17 cellular contexts compared by ENCODE assay signal in the genomic region with DNA sequence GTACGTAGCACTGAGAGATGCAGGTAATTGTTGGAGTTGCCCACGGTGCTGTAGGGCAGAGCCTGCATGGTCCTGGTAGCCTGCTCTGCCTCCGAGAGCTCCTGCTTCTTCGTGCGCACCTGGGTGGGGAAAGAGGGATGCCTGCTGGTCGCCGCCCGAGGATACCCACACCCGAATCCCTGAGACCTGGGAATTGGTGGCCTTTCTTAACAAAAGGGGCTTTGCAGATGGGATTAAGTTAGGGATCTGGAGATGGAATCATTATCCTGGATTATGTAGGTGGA. TPM values are rescaled to one million over a fixed set of nuclear protein-coding genes. Genes with fewer than 3 reads are reported as not detected.
"Had no signal": no experiment of that assay in that cellular context is flagged by ENCODE, and none has a peak within 500 bp of the region (broad histone marks: within the 10 kb centered on the region; RNA-seq: fewer than 3 reads in every experiment).

No MANE protein-coding gene starts in this region.

- H3K4me1 ChIP-seq: breast epithelium, left ventricle myocardium inferior, psoas muscle had no signal

- H3K9me3 ChIP-seq: breast epithelium, esophagus muscularis mucosa, left ventricle myocardium inferior, psoas muscle, spleen had no signal

- H3K27ac ChIP-seq: esophagus muscularis mucosa, left ventricle myocardium inferior, psoas muscle, spleen had no signal

- H3K4me3 Mint-ChIP-seq: memory B cell had no signal

- H3K36me3 ChIP-seq: breast epithelium, left ventricle myocardium inferior, spleen had no signal

- H3K4me3 ChIP-seq: breast epithelium, esophagus muscularis mucosa, psoas muscle had no signal

- H3K36me3 Mint-ChIP-seq: activated naive CD8-positive, alpha-beta T cell; natural killer cell treated with Interleukin-12 subunit alpha and Interleukin-12 subunit beta and Interleukin-15 and Interleukin-18, amount 100 ng/mL, for 72 hours had no signal

- DNase-seq: activated CD4-positive, alpha-beta T cell treated with anti-CD3 and anti-CD28 coated beads, Interleukin-2, amount 50 U/mL, for 4 hours; activated CD4-positive, CD25-positive, alpha-beta regulatory T cell treated with anti-CD3 and anti-CD28 coated beads, Interleukin-2, amount 50 U/mL, for 72 hours; activated effector memory CD4-positive, alpha-beta T cell treated with Interleukin-2 at 50 U/mL for 16 hours; activated T-cell treated with anti-CD3 and anti-CD28 coated beads, Interleukin-2, amount 50 U/mL, for 1 hour; left ventricle myocardium inferior; stimulated activated CD4-positive, alpha-beta T cell treated with anti-CD3 and anti-CD28 coated beads, Interleukin-2, amount 100 ng/mL, for 24 hours; stimulated activated naive CD4-positive, alpha-beta T cell; trophoblast cell had no signal

- H3K27ac Mint-ChIP-seq: activated naive CD8-positive, alpha-beta T cell had no signal

- H3K9me3 Mint-ChIP-seq: memory B cell; natural killer cell treated with Interleukin-12 subunit alpha and Interleukin-12 subunit beta and Interleukin-15 and Interleukin-18, amount 100 ng/mL, for 72 hours had no signal

RNA-seq across cellular contexts. Expression of a gene that starts 41.1 kb away (rescaled TPM):
- total RNA-seq: cerebellum, dermis microvascular lymphatic vessel endothelial cell had no signal
